In the genomic region with DNA sequence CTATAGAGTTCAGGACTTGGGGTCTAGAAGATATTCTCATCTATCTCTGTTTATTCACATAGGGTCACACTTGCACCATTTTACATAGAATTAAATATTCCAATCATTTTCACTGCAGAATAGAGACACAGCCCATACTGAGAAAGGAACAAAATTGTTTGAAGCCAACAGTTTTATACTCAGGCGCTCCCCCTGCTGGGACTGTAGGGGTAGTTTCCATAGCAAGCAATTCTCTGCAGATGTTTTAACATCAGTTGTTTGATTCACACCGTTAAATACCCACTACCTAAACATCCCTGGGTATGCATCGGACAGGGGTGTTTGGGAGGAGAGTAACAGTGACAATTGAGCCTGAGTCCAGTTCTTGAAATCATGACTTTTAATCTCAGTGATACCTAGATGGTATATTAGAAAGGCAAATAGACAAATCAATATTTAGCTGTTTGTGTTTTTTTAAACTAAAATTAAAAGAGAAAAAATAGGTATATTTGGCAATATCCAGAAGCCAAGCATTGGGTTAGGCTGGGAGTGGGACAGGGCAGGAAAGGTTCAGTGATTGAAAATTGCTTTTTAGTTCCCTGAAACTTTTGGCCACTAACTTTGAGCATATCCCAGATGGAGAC, we compare ENCODE assay signal across 8 cellular contexts.
DNase-seq lines count a peak whose midpoint lies in the region; ATAC-seq and TF ChIP-seq lines count a peak whose summit lies in the region.

No MANE protein-coding gene starts in this region.

- H3K27ac ChIP-seq in C4-2B = no peak overlapping the region

- no peak overlapping the region for H3K27ac Mint-ChIP-seq in activated naive CD8-positive, alpha-beta T cell treated with anti-CD3 and anti-CD28 coated beads, Interleukin-2, amount 50 U/mL, for 24 hours
- H3K27ac Mint-ChIP-seq in stimulated activated memory B cell treated with anti-CD40 and anti-IgM and Interleukin-4, amounts not matched to agents 10 μg/mL and 1 μg/mL and 100 μg/mL, for 72 hours = no peak overlapping the region

- TF ChIP-seq CTCF in C4-2B (conservative IDR thresholded peaks at IDR 0.05) = peak; percentile 74

- H3K4me3 ChIP-seq in NT2/D1 (ENCODE audit: insufficient read length, low read depth) = no peak overlapping the region

- H3K4me1 ChIP-seq in NT2/D1 (ENCODE audit: insufficient read depth, insufficient read length) = no peaks in the 10 kb centered on the region

- H3K36me3 ChIP-seq in NT2/D1 (ENCODE audit: insufficient read depth, insufficient read length, low read length) = no peaks in the 10 kb centered on the region

- H3K9ac ChIP-seq in NT2/D1 (ENCODE audit: insufficient read length, low read depth) = no peak overlapping the region

- no peaks in the 10 kb centered on the region for H3K27me3 Mint-ChIP-seq in activated naive CD8-positive, alpha-beta T cell treated with anti-CD3 and anti-CD28 coated beads, Interleukin-2, amount 50 U/mL, for 24 hours
- no peaks in the 10 kb centered on the region for H3K27me3 Mint-ChIP-seq in stimulated activated memory B cell treated with anti-CD40 and anti-IgM and Interleukin-4, amounts not matched to agents 10 μg/mL and 1 μg/mL and 100 μg/mL, for 72 hours

- no peaks in the 10 kb centered on the region for H3K9me3 ChIP-seq in NT2/D1 (ENCODE audit: insufficient read depth, low read length)

- no peak overlapping the region for H3K4me3 Mint-ChIP-seq in activated naive CD8-positive, alpha-beta T cell treated with anti-CD3 and anti-CD28 coated beads, Interleukin-2, amount 50 U/mL, for 24 hours
- H3K4me3 Mint-ChIP-seq in stimulated activated memory B cell treated with anti-CD40 and anti-IgM and Interleukin-4, amounts not matched to agents 10 μg/mL and 1 μg/mL and 100 μg/mL, for 72 hours = no peak overlapping the region

- peaks cover 2% of the 10 kb centered on the region for H3K36me3 Mint-ChIP-seq in activated naive CD8-positive, alpha-beta T cell treated with anti-CD3 and anti-CD28 coated beads, Interleukin-2, amount 50 U/mL, for 24 hours (ENCODE audit: low read depth)
- H3K36me3 Mint-ChIP-seq in stimulated activated memory B cell treated with anti-CD40 and anti-IgM and Interleukin-4, amounts not matched to agents 10 μg/mL and 1 μg/mL and 100 μg/mL, for 72 hours = no peaks in the 10 kb centered on the region

- no peaks in the 10 kb centered on the region for H3K27me3 ChIP-seq in NT2/D1 (ENCODE audit: insufficient read depth, insufficient read length)

- no peaks in the 10 kb centered on the region for H3K9me3 Mint-ChIP-seq in activated naive CD8-positive, alpha-beta T cell treated with anti-CD3 and anti-CD28 coated beads, Interleukin-2, amount 50 U/mL, for 24 hours
- no peaks in the 10 kb centered on the region for H3K9me3 Mint-ChIP-seq in stimulated activated memory B cell treated with anti-CD40 and anti-IgM and Interleukin-4, amounts not matched to agents 10 μg/mL and 1 μg/mL and 100 μg/mL, for 72 hours

- ATAC-seq in activated naive CD8-positive, alpha-beta T cell treated with anti-CD3 and anti-CD28 coated beads, Interleukin-2, amount 50 U/mL, for 24 hours = no peak
- ATAC-seq in stimulated activated memory B cell treated with anti-CD40 and anti-IgM and Interleukin-4, amounts not matched to agents 10 μg/mL and 1 μg/mL and 100 μg/mL, for 72 hours = no peak

- H3K4me1 Mint-ChIP-seq in activated naive CD8-positive, alpha-beta T cell treated with anti-CD3 and anti-CD28 coated beads, Interleukin-2, amount 50 U/mL, for 24 hours = no peaks in the 10 kb centered on the region
- H3K4me1 Mint-ChIP-seq in stimulated activated memory B cell treated with anti-CD40 and anti-IgM and Interleukin-4, amounts not matched to agents 10 μg/mL and 1 μg/mL and 100 μg/mL, for 72 hours = no peaks in the 10 kb centered on the region

- DNase-seq in GM19238 (ENCODE audit: insufficient read length, low spot score) (peak; percentile 13), NT2/D1 (ENCODE audit: low read depth, low spot score) (peak; percentile 20), iris pigment epithelial cell (ENCODE audit: low read depth) (peak; percentile 30), stromal cell of bone marrow (ENCODE audit: low read depth) (peak; percentile 11), DMS79 (lab: John Stamatoyannopoulos, UW) (no peak)
- peak; percentile 37 for DNase-seq in activated naive CD8-positive, alpha-beta T cell treated with anti-CD3 and anti-CD28 coated beads, Interleukin-2, amount 50 U/mL, for 24 hours
